Comparison of ENCODE assay signal across 1 cellular context in the genomic region with DNA sequence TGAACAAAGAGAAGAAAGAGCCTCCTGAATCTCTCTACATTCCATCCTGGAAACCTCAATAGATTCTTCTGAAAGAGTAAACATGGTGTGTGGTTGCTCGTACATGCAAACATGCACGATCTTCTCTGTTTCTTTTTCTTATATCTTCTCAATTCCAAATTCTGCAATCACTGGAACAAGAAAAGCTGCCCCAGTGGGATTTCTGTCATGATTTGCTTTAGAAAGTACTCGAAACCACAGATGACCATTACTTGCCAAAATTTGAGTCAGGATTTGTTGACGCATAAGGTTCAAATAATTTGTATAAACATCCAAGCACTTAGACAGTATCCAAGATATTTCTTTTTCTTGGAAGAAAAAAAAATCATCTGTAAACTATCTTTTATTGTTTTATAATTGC.
TF ChIP-seq lines count a peak whose summit lies in the region.

No MANE protein-coding gene starts in this region.

TF ChIP-seq in SK-N-SH, 30 proteins besides CTCF, POLR2A, EP300 and RAD21 (continued from another document):
- TF ChIP-seq, protein P1, sequence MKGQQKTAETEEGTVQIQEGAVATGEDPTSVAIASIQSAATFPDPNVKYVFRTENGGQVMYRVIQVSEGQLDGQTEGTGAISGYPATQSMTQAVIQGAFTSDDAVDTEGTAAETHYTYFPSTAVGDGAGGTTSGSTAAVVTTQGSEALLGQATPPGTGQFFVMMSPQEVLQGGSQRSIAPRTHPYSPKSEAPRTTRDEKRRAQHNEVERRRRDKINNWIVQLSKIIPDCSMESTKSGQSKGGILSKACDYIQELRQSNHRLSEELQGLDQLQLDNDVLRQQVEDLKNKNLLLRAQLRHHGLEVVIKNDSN (IDR thresholded peaks at IDR 0.05; ENCODE audit: borderline replicate concordance, low read depth): no peak
- TF ChIP-seq TEAD4 (IDR thresholded peaks at IDR 0.05; ENCODE audit: borderline replicate concordance, insufficient read depth) (no peak), SIN3A (IDR thresholded peaks at IDR 0.05; ENCODE audit: borderline replicate concordance, low read depth, low read length) (no peak), MEF2A (IDR thresholded peaks at IDR 0.05; ENCODE audit: borderline replicate concordance, low read depth) (no peak), FOXM1 (IDR thresholded peaks at IDR 0.05; ENCODE audit: low read depth) (no peak), GABPA (IDR thresholded peaks at IDR 0.05; ENCODE audit: low read depth) (no peak), JUND (IDR thresholded peaks at IDR 0.05) (no peak)
- TF ChIP-seq, protein P2, sequence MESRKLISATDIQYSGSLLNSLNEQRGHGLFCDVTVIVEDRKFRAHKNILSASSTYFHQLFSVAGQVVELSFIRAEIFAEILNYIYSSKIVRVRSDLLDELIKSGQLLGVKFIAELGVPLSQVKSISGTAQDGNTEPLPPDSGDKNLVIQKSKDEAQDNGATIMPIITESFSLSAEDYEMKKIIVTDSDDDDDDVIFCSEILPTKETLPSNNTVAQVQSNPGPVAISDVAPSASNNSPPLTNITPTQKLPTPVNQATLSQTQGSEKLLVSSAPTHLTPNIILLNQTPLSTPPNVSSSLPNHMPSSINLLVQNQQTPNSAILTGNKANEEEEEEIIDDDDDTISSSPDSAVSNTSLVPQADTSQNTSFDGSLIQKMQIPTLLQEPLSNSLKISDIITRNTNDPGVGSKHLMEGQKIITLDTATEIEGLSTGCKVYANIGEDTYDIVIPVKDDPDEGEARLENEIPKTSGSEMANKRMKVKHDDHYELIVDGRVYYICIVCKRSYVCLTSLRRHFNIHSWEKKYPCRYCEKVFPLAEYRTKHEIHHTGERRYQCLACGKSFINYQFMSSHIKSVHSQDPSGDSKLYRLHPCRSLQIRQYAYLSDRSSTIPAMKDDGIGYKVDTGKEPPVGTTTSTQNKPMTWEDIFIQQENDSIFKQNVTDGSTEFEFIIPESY (IDR thresholded peaks at IDR 0.05; ENCODE audit: borderline replicate concordance, low read depth): no peak
